8 cellular contexts compared by ENCODE assay signal in the genomic region with DNA sequence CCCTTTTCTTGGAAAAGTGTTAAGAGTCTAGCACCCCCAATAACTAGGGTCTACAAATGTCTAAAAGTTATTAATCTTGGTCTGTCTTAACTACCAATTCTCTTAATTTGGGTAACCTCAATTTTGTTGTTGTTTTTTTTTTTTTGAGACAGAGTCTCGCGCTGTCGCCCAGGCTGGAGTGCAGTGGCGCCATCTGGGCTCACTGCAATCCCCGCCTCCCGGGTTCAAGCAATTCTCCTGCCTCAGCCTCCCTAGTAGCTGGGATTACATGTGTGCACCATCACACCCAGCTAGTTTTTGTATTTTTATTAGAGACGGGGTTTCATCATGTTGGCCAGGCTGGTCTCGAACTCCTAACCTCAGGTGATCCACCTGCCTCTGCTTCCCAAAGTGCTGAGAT. TPM values are rescaled to one million over a fixed set of nuclear protein-coding genes. Genes with fewer than 3 reads are reported as not detected.
DNase-seq lines count a peak whose midpoint lies in the region; ATAC-seq, FAIRE-seq and TF ChIP-seq lines count a peak whose summit lies in the region.
"Not testable (repeated sequence)": the region's sequence is repeated elsewhere in the genome, so short reads cannot be mapped to it uniquely, and the experiment has no call there.

No MANE protein-coding gene starts in this region.

- not testable (repeated sequence) for H3K9ac ChIP-seq in H9 (ENCODE audit: extremely low read depth, insufficient read length, low read length); OCI-LY3 (ENCODE audit: low read length); K562 (ENCODE audit: insufficient read depth in 1 of 2, low read depth in 2 of 2, low read length in 2 of 2); neural progenitor cell

- not testable (repeated sequence) for H3K23ac ChIP-seq in H9 (ENCODE audit: insufficient read length, low read depth, low read length)

- not testable (repeated sequence) for H2BK15ac ChIP-seq in H9 (ENCODE audit: low read depth, low read length)

- not testable (repeated sequence) for H2AK5ac ChIP-seq in H9 (ENCODE audit: insufficient read length, low read length)

- H3K36me3 Mint-ChIP-seq in CD4-positive, CD25-positive, alpha-beta regulatory T cell; H9 (ENCODE audit: insufficient read depth in 1 of 3, low read depth in 3 of 3); activated B cell treated with CpG ODN at 0.5 μM for 24 hours (ENCODE audit: low read depth); activated T-cell treated with anti-CD3 and anti-CD28 coated beads, Interleukin-2, amount 50 U/mL, for 72 hours (ENCODE audit: insufficient read depth in 2 of 2); memory B cell; neural progenitor cell: not testable (repeated sequence)

- H3K14ac ChIP-seq in H9 (ENCODE audit: insufficient read depth, low read length) = not testable (repeated sequence)

- peaks cover 8 to 37% (median 20%) of the 10 kb centered on the region in 4 donors for H3K4me1 Mint-ChIP-seq in CD4-positive, CD25-positive, alpha-beta regulatory T cell
- H3K4me1 Mint-ChIP-seq in H9 (peaks cover 10 to 16% of the 10 kb centered on the region in 2 experiments), activated B cell treated with CpG ODN at 0.5 μM for 24 hours (peaks cover 20% of the 10 kb centered on the region), memory B cell (peaks cover 14% of the 10 kb centered on the region), neural progenitor cell (peaks cover 17% of the 10 kb centered on the region)
- H3K4me1 Mint-ChIP-seq in activated T-cell treated with anti-CD3 and anti-CD28 coated beads, Interleukin-2, amount 50 U/mL, for 72 hours (ENCODE audit: low read depth) = peaks cover 14% of the 10 kb centered on the region

- not testable (repeated sequence) for H3K79me2 ChIP-seq in H9 (ENCODE audit: insufficient read depth, low read length); OCI-LY3 (ENCODE audit: low read length); K562 (ENCODE audit: control insufficient read depth, insufficient read depth, low read length); neural progenitor cell (ENCODE audit: low read depth)

- not testable (repeated sequence) for H3K9me3 Mint-ChIP-seq in CD4-positive, CD25-positive, alpha-beta regulatory T cell; H9; activated B cell treated with CpG ODN at 0.5 μM for 24 hours; activated T-cell treated with anti-CD3 and anti-CD28 coated beads, Interleukin-2, amount 50 U/mL, for 72 hours; memory B cell; neural progenitor cell

- H3K4ac ChIP-seq in H9 (ENCODE audit: low read depth, low read length) = not testable (repeated sequence)

- not testable (repeated sequence) for H3K9me1 ChIP-seq in K562 (ENCODE audit: control insufficient read depth, insufficient read depth, low read length)

- not testable (repeated sequence) for H3F3A ChIP-seq in neural progenitor cell (ENCODE audit: low read depth)

- not testable (repeated sequence) for H3K18ac ChIP-seq in H9 (ENCODE audit: insufficient read length, low read depth, low read length)

- not testable (repeated sequence) for H2BK20ac ChIP-seq in H9 (ENCODE audit: low read depth, low read length, poor library complexity, severe bottlenecking)

- H3K27ac ChIP-seq in CD4-positive, CD25-positive, alpha-beta regulatory T cell (ENCODE audit: insufficient read depth, low read length, poor library complexity, severe bottlenecking); H9 (ENCODE audit: insufficient read length, low read depth, low read length); OCI-LY3 (ENCODE audit: low read length); K562 (ENCODE audit: extremely low read depth, low read depth, low read length); neural progenitor cell: not testable (repeated sequence)

- H2AFZ ChIP-seq in H9 (ENCODE audit: low read length); OCI-LY3 (ENCODE audit: low read depth, low read length); neural progenitor cell (replicated peaks): not testable (repeated sequence)
- peak overlapping the region; percentile 92 for H2AFZ ChIP-seq in K562 (ENCODE audit: low read depth, low read length)

- not testable (repeated sequence) for H2BK12ac ChIP-seq in H9 (ENCODE audit: insufficient read length, low read depth, low read length)

- not testable (repeated sequence) for H2BK5ac ChIP-seq in H9 (ENCODE audit: insufficient read length, low read length)

- not testable (repeated sequence) for DNase-seq in CD4-positive, CD25-positive, alpha-beta regulatory T cell; H9; activated B cell treated with CpG ODN at 0.5 μM for 24 hours; activated T-cell treated with anti-CD3 and anti-CD28 coated beads, Interleukin-2, amount 50 U/mL, for 72 hours; K562 (ENCODE audit: extremely low read depth in 1 of 4, low spot score in 3 of 4); memory B cell (ENCODE audit: low spot score in 2 of 2); neural progenitor cell (ENCODE audit: low spot score)

- H3K4me2 ChIP-seq in H9 (ENCODE audit: insufficient read depth, insufficient read length, low read length); K562 (ENCODE audit: insufficient read depth, low read length); neural progenitor cell: not testable (repeated sequence)
- peak overlapping the region; percentile 82 for H3K4me2 ChIP-seq in OCI-LY3 (ENCODE audit: low read length)

- POLR2A ChIA-PET in activated B cell treated with CpG ODN at 0.5 μM for 24 hours (lab: Charles Lee) (interaction anchor here (1.1 to 2.7 kb wide), 3 partner anchors 8 to 300 kb away, joined by 3 to 25 read pairs (median 3); partner anchors contain the start of genes PJVK, PRKRA and RBM45), K562 (lab: Yijun Ruan, JAX) (interaction anchor here (2.8 to 3.7 kb wide), 4 partner anchors 9 to 38 kb away, joined by 11 to 41 read pairs (median 22); partner anchors contain the start of genes PJVK and PRKRA)

- WGBS in H9 (ENCODE audit: extremely low coverage, insufficient read length, low lambda C conversion rate) = no CpG with 5 or more reads among the region's 8 CpGs
- 85% methylated on average over 8 of the region's 8 CpGs for WGBS in K562 (ENCODE audit: insufficient coverage, low coverage, missing lambda C conversion rate)

- peak overlapping the region in 2 of 3 donors; percentile 95 to 98 for H3K27ac Mint-ChIP-seq in CD4-positive, CD25-positive, alpha-beta regulatory T cell
- not testable (repeated sequence) for H3K27ac Mint-ChIP-seq in H9; activated B cell treated with CpG ODN at 0.5 μM for 24 hours; activated T-cell treated with anti-CD3 and anti-CD28 coated beads, Interleukin-2, amount 50 U/mL, for 72 hours; neural progenitor cell
- peak overlapping the region; percentile 95 for H3K27ac Mint-ChIP-seq in memory B cell

- H4K5ac ChIP-seq in H9 (ENCODE audit: insufficient read length, low read depth, low read length) = not testable (repeated sequence)

- not testable (repeated sequence) for TF ChIP-seq RAD21 in K562 (CRISPR knock-in tag; conservative IDR thresholded peaks at IDR 0.05 in 1 of 2, IDR thresholded peaks at IDR 0.05 in 1 of 2)

- H3K27me3 Mint-ChIP-seq in CD4-positive, CD25-positive, alpha-beta regulatory T cell; H9 (ENCODE audit: low read depth); activated B cell treated with CpG ODN at 0.5 μM for 24 hours; activated T-cell treated with anti-CD3 and anti-CD28 coated beads, Interleukin-2, amount 50 U/mL, for 72 hours (ENCODE audit: low read depth); memory B cell; neural progenitor cell (ENCODE audit: insufficient read depth, low read depth): not testable (repeated sequence)

- not testable (repeated sequence) for H4K8ac ChIP-seq in H9 (replicated peaks; ENCODE audit: insufficient read length, low read depth, low read length)

- TF ChIP-seq EP300 in K562 (IDR thresholded peaks at IDR 0.05; ENCODE audit: low read length) = not testable (repeated sequence)

- H3K79me1 ChIP-seq in H9 (ENCODE audit: insufficient read depth, low read depth, low read length, poor library complexity, severe bottlenecking) = not testable (repeated sequence)

- H3T11ph ChIP-seq in H9 (ENCODE audit: low read length) = not testable (repeated sequence)

- TF ChIP-seq POLR2A in K562 (conservative IDR thresholded peaks at IDR 0.05) = not testable (repeated sequence)

- H3K9me3 ChIP-seq in CD4-positive, CD25-positive, alpha-beta regulatory T cell (ENCODE audit: control insufficient read depth in 2 of 2, low read length in 2 of 2); H9 (ENCODE audit: control insufficient read depth, low read depth, low read length); OCI-LY3 (ENCODE audit: insufficient read depth, low read length); K562 (replicated peaks; ENCODE audit: control insufficient read depth, insufficient read depth, low read depth, low read length); neural progenitor cell (ENCODE audit: low read depth): not testable (repeated sequence)

- in situ Hi-C loops in K562 (cut with MboI) = not testable (repeated sequence)

- not testable (repeated sequence) for H2BK120ac ChIP-seq in H9 (ENCODE audit: low read depth, low read length, poor library complexity, severe bottlenecking)

- H3K4me1 ChIP-seq in CD4-positive, CD25-positive, alpha-beta regulatory T cell (ENCODE audit: control insufficient read depth, insufficient read depth, low read length, poor library complexity, severe bottlenecking) = peaks cover 14% of the 10 kb centered on the region
- H3K4me1 ChIP-seq in H9 (ENCODE audit: insufficient read depth, low read length); OCI-LY3 (ENCODE audit: low read length); neural progenitor cell: not testable (repeated sequence)
- H3K4me1 ChIP-seq in K562 (replicated peaks in 1 of 2; ENCODE audit: control insufficient read depth in 2 of 2, insufficient read depth in 2 of 2, low read length in 2 of 2) = peaks cover 8 to 11% of the 10 kb centered on the region in 2 experiments; a peak in 4 of 5 replicates

- not testable (repeated sequence) for H3K4me3 ChIP-seq in CD4-positive, CD25-positive, alpha-beta regulatory T cell (ENCODE audit: low read depth, low read length); K562; neural progenitor cell
- peak overlapping the region; percentile 90; the same call in 1 of the 2 replicates for H3K4me3 ChIP-seq in OCI-LY3 (ENCODE audit: low read length)

- H3K23me2 ChIP-seq in H9 (ENCODE audit: insufficient read length, low read depth, low read length, poor library complexity, severe bottlenecking) = not testable (repeated sequence)

- H3K36me3 ChIP-seq in CD4-positive, CD25-positive, alpha-beta regulatory T cell (ENCODE audit: control insufficient read depth, insufficient read depth, low read length); OCI-LY3 (replicated peaks; ENCODE audit: low read depth, low read length); K562 (ENCODE audit: control insufficient read depth, insufficient read depth, low read length); neural progenitor cell: not testable (repeated sequence)

- not testable (repeated sequence) for H3K27me3 ChIP-seq in CD4-positive, CD25-positive, alpha-beta regulatory T cell (ENCODE audit: control insufficient read depth, insufficient read depth, low read length); H9 (ENCODE audit: insufficient read depth, low read length); OCI-LY3 (ENCODE audit: low read depth, low read length); K562 (ENCODE audit: control insufficient read depth in 2 of 2, insufficient read depth in 2 of 2, low read length in 2 of 2); neural progenitor cell

- H4K20me1 ChIP-seq in H9 (ENCODE audit: control insufficient read depth, insufficient read depth, insufficient read length); OCI-LY3 (ENCODE audit: insufficient read depth, low read length); K562 (replicated peaks; ENCODE audit: control insufficient read depth, insufficient read depth, low read length); neural progenitor cell (ENCODE audit: low read depth): not testable (repeated sequence)

- not testable (repeated sequence) for ATAC-seq in CD4-positive, CD25-positive, alpha-beta regulatory T cell (ENCODE audit: low read depth in 2 of 2); activated B cell treated with CpG ODN at 0.5 μM for 24 hours (ENCODE audit: low read depth); activated T-cell treated with anti-CD3 and anti-CD28 coated beads, Interleukin-2, amount 50 U/mL, for 72 hours (replicated peaks in 1 of 2); K562; memory B cell (ENCODE audit: low read depth)

- not testable (repeated sequence) for FAIRE-seq in K562 (lab: Jason Lieb, UNC)

- not testable (repeated sequence) for BruUV-seq in K562 (replicated peaks; lab: Mats Ljungman, UMichigan)

- not testable (repeated sequence) for H4K91ac ChIP-seq in H9 (ENCODE audit: insufficient read length, low read depth, low read length)

- intact Hi-C loops in activated B cell treated with CpG ODN at 0.5 μM for 24 hours (cut with micrococcal nuclease) = not testable (repeated sequence)
- intact Hi-C loops in K562 (cut with micrococcal nuclease) = loop anchor here (5.0 kb wide), 1 partner anchor 215 kb away; no protein-coding TSS in a partner anchor

- CTCF ChIA-PET in activated B cell treated with CpG ODN at 0.5 μM for 24 hours (lab: Charles Lee) = interaction anchor here (0.9 to 4.2 kb wide), 3 partner anchors 15 to 39 kb away, joined by 3 to 57 read pairs (median 11); partner anchors contain the start of genes PJVK and PRKRA
- CTCF ChIA-PET in K562 (lab: Yijun Ruan, JAX; ENCODE audit: low intra/inter-chr PET ratio) = not testable (repeated sequence)

- H3K4me3 Mint-ChIP-seq in CD4-positive, CD25-positive, alpha-beta regulatory T cell = peak overlapping the region; percentile 87 to 91 (median 89)
- H3K4me3 Mint-ChIP-seq in H9 (peak overlapping the region; percentile 35 to 89; a peak in 4 of 5 replicates), activated B cell treated with CpG ODN at 0.5 μM for 24 hours (peak overlapping the region; percentile 94), neural progenitor cell (peak overlapping the region; percentile 90)
- H3K4me3 Mint-ChIP-seq in activated T-cell treated with anti-CD3 and anti-CD28 coated beads, Interleukin-2, amount 50 U/mL, for 72 hours = peak overlapping the region; percentile 97 to 99
- not testable (repeated sequence) for H3K4me3 Mint-ChIP-seq in memory B cell

- not testable (repeated sequence) for H3K56ac ChIP-seq in H9 (ENCODE audit: insufficient read length, low read depth, low read length)

- TF ChIP-seq CTCF in H9 (conservative IDR thresholded peaks at IDR 0.05); OCI-LY3 (IDR thresholded peaks at IDR 0.05; ENCODE audit: low read depth, low read length); activated B cell treated with CpG ODN at 0.5 μM for 24 hours (IDR thresholded peaks at IDR 0.05); K562 (IDR thresholded peaks at IDR 0.05 in 2 of 3, conservative IDR thresholded peaks at IDR 0.05 in 1 of 3; ENCODE audit: insufficient read depth in 2 of 3, low read depth in 1 of 3, low read length in 3 of 3); neural progenitor cell (IDR thresholded peaks at IDR 0.05): not testable (repeated sequence)

RNA-seq across cellular contexts. Expression of gene PRKRA, which starts 38.5 kb away (rescaled TPM):
- 103 TPM for total RNA-seq in CD4-positive, CD25-positive, alpha-beta regulatory T cell
- polyA plus RNA-seq in CD4-positive, CD25-positive, alpha-beta regulatory T cell = 10 to 100 TPM; 50.8 to 58.6 (median 52.7) TPM
- total RNA-seq in H9 (2021) (60.1 and 61.5 TPM in 2 replicates), activated B cell treated with CpG ODN at 0.5 μM for 24 hours (49.6 and 61.3 TPM in 2 replicates), K562 (2014; rRNA removed) (78.1 and 103 TPM in 2 replicates), K562 (2014; rRNA removed; fragmentation: Illumina TruSeq; extraction: Trizol) (57.2 and 63.0 TPM in 2 replicates), K562 (2015; rRNA removed; fragmentation: Illumina TruSeq; extraction: Trizol) (54.8 and 62.9 TPM in 2 replicates), K562 (2021) (50.4 and 53.9 TPM in 2 replicates), neural progenitor cell (ENCODE audit: low replicate concordance) (120 and 135 TPM in 2 replicates)
- 10 to 100 TPM; 56.7 to 75.2 TPM for total RNA-seq in activated T-cell treated with anti-CD3 and anti-CD28 coated beads, Interleukin-2, amount 50 U/mL, for 72 hours
- total RNA-seq in K562 (2011; cell fraction: chromatin; rRNA removed; ENCODE audit: low replicate concordance) = 68.4 and 99.5 TPM in 2 replicates
- 60.4 and 62.4 TPM in 2 replicates for total RNA-seq in K562 (2011; cell fraction: nucleolus; rRNA removed)
- 79.3 and 112 TPM in 2 replicates for total RNA-seq in K562 (2011; cell fraction: nucleoplasm; rRNA removed)
- polyA plus RNA-seq in K562 (2011; rRNA removed) (63.9 and 70.6 TPM in 2 replicates), K562 (2014; fragmentation: Illumina TruSeq; extraction: Trizol) (43.0 and 52.3 TPM in 2 replicates), K562 (2014; fragmentation: Nextera tagmentation; extraction: Ambion mirVana) (10 to 100 TPM; 14.1 to 20.4 TPM), K562 (2014; rRNA removed) (46.0 and 46.1 TPM in 2 replicates)
- polyA plus RNA-seq in K562 (2011; cell fraction: cytosol; rRNA removed) = 34.5 and 34.8 TPM in 2 replicates
- polyA plus RNA-seq in K562 (2011; cell fraction: nucleus; rRNA removed) = 57.3 and 58.6 TPM in 2 replicates
- 42.2 and 48.1 TPM in 2 replicates for polyA plus RNA-seq in K562 (2012)
- polyA minus RNA-seq in K562 (2011; rRNA and poly(A)+ RNA removed) = 61.3 and 77.9 TPM in 2 replicates
- 32.4 and 41.6 TPM in 2 replicates for polyA minus RNA-seq in K562 (2011; cell fraction: cytosol; rRNA and poly(A)+ RNA removed)
- 74.0 and 107 TPM in 2 replicates for polyA minus RNA-seq in K562 (2011; cell fraction: nucleus; rRNA and poly(A)+ RNA removed)

RNA-seq across cellular contexts. Expression of gene PJVK, which starts 38.7 kb away (rescaled TPM):
- 3.1 TPM for total RNA-seq in CD4-positive, CD25-positive, alpha-beta regulatory T cell
- under 1 TPM; 0.22 to 0.72 (median 0.45) TPM for polyA plus RNA-seq in CD4-positive, CD25-positive, alpha-beta regulatory T cell
- total RNA-seq in H9 (2021) = 4.0 and 4.7 TPM in 2 replicates
- total RNA-seq in activated B cell treated with CpG ODN at 0.5 μM for 24 hours = 2.0 and 3.1 TPM in 2 replicates
- 1 to 10 TPM; 6.8 to 8.7 TPM for total RNA-seq in activated T-cell treated with anti-CD3 and anti-CD28 coated beads, Interleukin-2, amount 50 U/mL, for 72 hours
- 1.5 and 4.6 TPM in 2 replicates for total RNA-seq in K562 (2011; cell fraction: chromatin; rRNA removed; ENCODE audit: low replicate concordance)
- 1.5 and 1.8 TPM in 2 replicates for total RNA-seq in K562 (2011; cell fraction: nucleolus; rRNA removed)
- 2.9 and 4.0 TPM in 2 replicates for total RNA-seq in K562 (2011; cell fraction: nucleoplasm; rRNA removed)
- total RNA-seq in K562 (2014; rRNA removed) = 0.41 and 0.95 TPM in 2 replicates
- 0.41 and 0.73 TPM in 2 replicates for total RNA-seq in K562 (2014; rRNA removed; fragmentation: Illumina TruSeq; extraction: Trizol)
- total RNA-seq in K562 (2015; rRNA removed; fragmentation: Illumina TruSeq; extraction: Trizol) = 0.45 and 0.58 TPM in 2 replicates
- 0.78 and 0.87 TPM in 2 replicates for total RNA-seq in K562 (2021)
- 1.5 and 2.6 TPM in 2 replicates for polyA plus RNA-seq in K562 (2011; rRNA removed)
- 0.15 and 0.75 TPM in 2 replicates for polyA plus RNA-seq in K562 (2011; cell fraction: cytosol; rRNA removed)
- 2.2 and 4.2 TPM in 2 replicates for polyA plus RNA-seq in K562 (2011; cell fraction: nucleus; rRNA removed)
- 0.70 and 0.96 TPM in 2 replicates for polyA plus RNA-seq in K562 (2012)
- 0.43 and 0.71 TPM in 2 replicates for polyA plus RNA-seq in K562 (2014; fragmentation: Illumina TruSeq; extraction: Trizol)
- polyA plus RNA-seq in K562 (2014; fragmentation: Nextera tagmentation; extraction: Ambion mirVana) = under 1 TPM; 0.11 to 0.24 TPM
- 1.2 and 2.1 TPM in 2 replicates for polyA plus RNA-seq in K562 (2014; rRNA removed)
- polyA minus RNA-seq in K562 (2011; rRNA and poly(A)+ RNA removed) = 1.0 and 1.3 TPM in 2 replicates
- 0.91 TPM in 1 of 2 replicates, not detected in the other for polyA minus RNA-seq in K562 (2011; cell fraction: cytosol; rRNA and poly(A)+ RNA removed)
- 1.1 and 2.4 TPM in 2 replicates for polyA minus RNA-seq in K562 (2011; cell fraction: nucleus; rRNA and poly(A)+ RNA removed)
- total RNA-seq in neural progenitor cell (ENCODE audit: low replicate concordance) = 3.0 and 4.4 TPM in 2 replicates
